13 cellular contexts compared by ENCODE assay signal in genomic region chr17:73719588-73720071, GRCh38.
DNase-seq lines count a peak whose midpoint lies in the region; ATAC-seq and TF ChIP-seq lines count a peak whose summit lies in the region.
"Had no signal": no experiment of that assay in that cellular context is flagged by ENCODE, and none has a peak within 500 bp of the region (broad histone marks: within the 10 kb centered on the region; RNA-seq: fewer than 3 reads in every experiment).

No MANE protein-coding gene starts in this region.

- intact Hi-C loops in CD8-positive, alpha-beta T cell (cut with DNase I, micrococcal nuclease) = loop anchor here (2.0 to 5.0 kb wide), 6 partner anchors 72 to 1142 kb away; partner anchors contain the start of gene SDK2 (in 1 of the 2)
- intact Hi-C loops in colonic mucosa (cut with DNase I) = no loop called here
- intact Hi-C loops in mucosa of descending colon (cut with DNase I, micrococcal nuclease) = no loop called here

- no peaks in the 10 kb centered on the region for H3K36me3 Mint-ChIP-seq in CD8-positive, alpha-beta T cell
- H3K36me3 Mint-ChIP-seq in WTC11 = no peaks in the 10 kb centered on the region
- H3K36me3 Mint-ChIP-seq: memory B cell had no signal

- H3K4me3 Mint-ChIP-seq in CD8-positive, alpha-beta T cell = peak overlapping the region; percentile 35
- no peak overlapping the region for H3K4me3 Mint-ChIP-seq in WTC11
- H3K4me3 Mint-ChIP-seq: activated T-helper 1 cell treated with anti-CD3 and anti-CD28 coated beads, Interleukin-12 subunit alpha, Interleukin-12 subunit beta, Interleukin-2, Interleukin-4 antibody, amounts not matched to agents 30 ng/mL and 10 ng/mL and 1 ng/mL, durations not matched to agents 14 hours and 24 hours and 36 hours; memory B cell had no signal

- H3K4me1 Mint-ChIP-seq in CD8-positive, alpha-beta T cell (ENCODE audit: low read depth) = peaks cover 48% of the 10 kb centered on the region
- H3K4me1 Mint-ChIP-seq in WTC11 = peaks cover 25% of the 10 kb centered on the region

- no peak for DNase-seq in CD8-positive, alpha-beta T cell
- peak; percentile 65 for DNase-seq in NCI-H2227 (lab: John Stamatoyannopoulos, UW; ENCODE audit: unreplicated experiment)
- DNase-seq in colonic mucosa = peak; percentile 25
- peak; percentile 25 to 68 (median 48) for DNase-seq in mucosa of descending colon
- DNase-seq in WTC11 (ENCODE audit: low spot score) = no peak
- DNase-seq: Karpas-422; stimulated activated CD4-positive, alpha-beta T cell treated with anti-CD3 and anti-CD28 coated beads, Interleukin-4, amount 100 ng/mL, for 4 hours had no signal

- no peaks in the 10 kb centered on the region for H3K27me3 ChIP-seq in CD8-positive, alpha-beta T cell (ENCODE audit: insufficient read depth, low read length)
- no peaks in the 10 kb centered on the region for H3K27me3 ChIP-seq in colonic mucosa

- no peak for ATAC-seq in CD8-positive, alpha-beta T cell
- ATAC-seq in mucosa of descending colon (peak; percentile 54), GM21360 (IDR thresholded peaks at IDR 0.05; ENCODE audit: unreplicated experiment) (no peak), HG02973 (IDR thresholded peaks at IDR 0.05; ENCODE audit: unreplicated experiment) (no peak), WTC11 (no peak; the same call in 1 of the 2 replicates), HG03108 (IDR thresholded peaks at IDR 0.05; ENCODE audit: unreplicated experiment) (no peak)

- no peak for TF ChIP-seq CTCF in CD8-positive, alpha-beta T cell (IDR thresholded peaks at IDR 0.05)
- TF ChIP-seq CTCF in colonic mucosa (IDR thresholded peaks at IDR 0.05) (no peak), mucosa of descending colon (IDR thresholded peaks at IDR 0.05) (no peak), WTC11 (IDR thresholded peaks at IDR 0.05) (no peak)

- H3K36me3 ChIP-seq in CD8-positive, alpha-beta T cell (ENCODE audit: insufficient read depth, low read length) = no peaks in the 10 kb centered on the region
- H3K36me3 ChIP-seq in colonic mucosa = no peaks in the 10 kb centered on the region
- H3K36me3 ChIP-seq in mucosa of descending colon (ENCODE audit: low read depth) = no peaks in the 10 kb centered on the region

- no peaks in the 10 kb centered on the region for H3K9me3 Mint-ChIP-seq in CD8-positive, alpha-beta T cell
- no peaks in the 10 kb centered on the region for H3K9me3 Mint-ChIP-seq in WTC11
- H3K9me3 Mint-ChIP-seq: activated T-helper 1 cell treated with anti-CD3 and anti-CD28 coated beads, Interleukin-12 subunit alpha, Interleukin-12 subunit beta, Interleukin-2, Interleukin-4 antibody, amounts not matched to agents 30 ng/mL and 10 ng/mL and 1 ng/mL, durations not matched to agents 14 hours and 24 hours and 36 hours; memory B cell had no signal

- H3K27ac Mint-ChIP-seq in CD8-positive, alpha-beta T cell = peak overlapping the region; percentile 89
- H3K27ac Mint-ChIP-seq in WTC11 = no peak overlapping the region
- H3K27ac Mint-ChIP-seq: activated T-helper 1 cell treated with anti-CD3 and anti-CD28 coated beads, Interleukin-12 subunit alpha, Interleukin-12 subunit beta, Interleukin-2, Interleukin-4 antibody, amounts not matched to agents 30 ng/mL and 10 ng/mL and 1 ng/mL, durations not matched to agents 14 hours and 24 hours and 36 hours; memory B cell had no signal

- H3K9ac ChIP-seq in colonic mucosa (ENCODE audit: low read depth in 2 of 2, low read length in 2 of 2) = no peak overlapping the region

- H3K9me3 ChIP-seq in CD8-positive, alpha-beta T cell (ENCODE audit: low read length) = no peaks in the 10 kb centered on the region
- no peaks in the 10 kb centered on the region for H3K9me3 ChIP-seq in colonic mucosa
- H3K9me3 ChIP-seq in mucosa of descending colon = no peaks in the 10 kb centered on the region

- POLR2A ChIA-PET in CD8-positive, alpha-beta T cell (lab: Charles Lee) = interaction anchor here (1.2 to 1.3 kb wide), 2 partner anchors 9 to 128 kb away, joined by 6 read pairs; no protein-coding TSS in a partner anchor
- POLR2A ChIA-PET in WTC11 (lab: Charles Lee) = no interaction called here

- no peak overlapping the region for H3K4me3 ChIP-seq in CD8-positive, alpha-beta T cell (ENCODE audit: low read depth, low read length)
- H3K4me3 ChIP-seq in colonic mucosa (no peak overlapping the region), mucosa of descending colon (no peak overlapping the region)

- H3K27ac ChIP-seq in CD8-positive, alpha-beta T cell (ENCODE audit: low read depth, low read length) = no peak overlapping the region
- no peak overlapping the region for H3K27ac ChIP-seq in colonic mucosa
- H3K27ac ChIP-seq: C4-2B had no signal

- CTCF ChIA-PET in CD8-positive, alpha-beta T cell (lab: Charles Lee) = interaction anchor here (1.1 to 5.9 kb wide), 7 partner anchors 9 to 290 kb away, joined by 3 to 32 read pairs (median 6); no protein-coding TSS in a partner anchor
- CTCF ChIA-PET in WTC11 (lab: Charles Lee) = interaction anchor here (0.9 to 1.9 kb wide), 5 partner anchors 64 to 233 kb away, joined by 3 to 5 read pairs (median 3); no protein-coding TSS in a partner anchor

- H3K27me3 Mint-ChIP-seq in CD8-positive, alpha-beta T cell (ENCODE audit: low read depth) = no peaks in the 10 kb centered on the region
- no peaks in the 10 kb centered on the region for H3K27me3 Mint-ChIP-seq in WTC11 (ENCODE audit: low read depth)

- H3K4me1 ChIP-seq in CD8-positive, alpha-beta T cell (ENCODE audit: insufficient read depth, low read length) = peaks cover 48% of the 10 kb centered on the region
- H3K4me1 ChIP-seq in colonic mucosa = no peaks in the 10 kb centered on the region
- H3K4me1 ChIP-seq in mucosa of descending colon (ENCODE audit: low read depth) = peaks cover 4% of the 10 kb centered on the region

TF ChIP-seq in WTC11, 78 proteins besides CTCF, POLR2A, EP300 and RAD21 (continues in another document):
- TF ChIP-seq ARID4B (CRISPR knock-in tag; IDR thresholded peaks at IDR 0.05; ENCODE audit: borderline replicate concordance) (no peak), STAT6 (CRISPR knock-in tag; conservative IDR thresholded peaks at IDR 0.05; ENCODE audit: low read depth) (no peak), ZNF396 (CRISPR knock-in tag; IDR thresholded peaks at IDR 0.05; ENCODE audit: borderline replicate concordance) (no peak), ERG (CRISPR knock-in tag; IDR thresholded peaks at IDR 0.05) (no peak)

Comparison
In these comparisons a context has a peak if more than half of its experiments do, and no peak if none do; other contexts are left out.
1. DNase-seq: peak in NCI-H2227 (single experiment), colonic mucosa (single experiment) and mucosa of descending colon (3 of 3); none in CD8-positive, alpha-beta T cell (0 of 7) and WTC11 (single experiment).
2. intact Hi-C loops: an anchor here in CD8-positive, alpha-beta T cell (2.0 to 5.0 kb wide); none called in colonic mucosa and mucosa of descending colon.